In the genomic region with DNA sequence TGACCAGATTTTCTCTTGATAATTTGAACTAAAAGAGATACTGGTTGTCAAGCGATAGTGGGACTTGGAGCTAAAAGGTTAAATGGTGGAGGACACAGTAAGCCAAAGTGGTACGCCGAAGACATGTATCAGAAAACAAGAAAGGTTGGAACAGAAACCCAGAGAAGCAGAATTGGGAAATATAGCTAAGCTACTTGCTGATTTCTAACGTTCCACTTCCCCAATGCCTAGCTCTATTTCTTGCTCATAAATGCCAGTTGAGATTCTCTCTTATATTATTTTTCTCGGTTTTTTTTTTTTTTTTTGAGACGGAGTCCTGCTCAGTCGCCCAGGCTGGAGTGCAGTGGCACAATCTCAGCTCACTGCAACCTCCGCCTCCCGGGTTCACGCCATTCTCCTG, we compare ENCODE assay signal across 21 cellular contexts.
"Had no signal": no experiment of that assay in that cellular context is flagged by ENCODE, and none has a peak within 500 bp of the region (broad histone marks: within the 10 kb centered on the region; RNA-seq: fewer than 3 reads in every experiment).

No MANE protein-coding gene starts in this region.

- H3K27me3 Mint-ChIP-seq: activated CD4-positive, alpha-beta memory T cell treated with anti-CD3 and anti-CD28 coated beads, Interleukin-2, amount 10 ng/mL, durations not matched to agents 7 days and 5 days; central memory CD8-positive, alpha-beta T cell had no signal

- H3K4me1 Mint-ChIP-seq: nephron progenitor cell had no signal

- H3K4me3 Mint-ChIP-seq: activated CD4-positive, alpha-beta memory T cell treated with anti-CD3 and anti-CD28 coated beads, Interleukin-2, amount 10 ng/mL, durations not matched to agents 7 days and 5 days; activated T-cell treated with anti-CD3 and anti-CD28 coated beads, Interleukin-2, amount 50 U/mL, for 4 hours; central memory CD8-positive, alpha-beta T cell; mesothelial cell of epicardium; nephron progenitor cell; T-helper 2 cell treated with Interferon-gamma antibody and Interleukin-4, amounts not matched to agents 5 μg/mL and 100 μg/mL, for 36 hours; WTC11 had no signal

- DNase-seq: activated CD4-positive, alpha-beta memory T cell treated with anti-CD3 and anti-CD28 coated beads, Interleukin-2, amount 10 ng/mL, durations not matched to agents 7 days and 5 days; activated CD4-positive, alpha-beta T cell treated with anti-CD3 and anti-CD28 coated beads for 4 hours; activated naive CD4-positive, alpha-beta T cell treated with anti-CD3 and anti-CD28 coated beads, Interleukin-2, amount 50 U/mL, for 16 hours; activated T-cell treated with anti-CD3 and anti-CD28 coated beads, Interleukin-2, amount 50 U/mL, for 4 hours; aorta; effector CD4-positive, alpha-beta T cell; heart left ventricle; left lung; nephron progenitor cell; nucleus accumbens; posterior cingulate gyrus; retina; stimulated activated naive CD4-positive, alpha-beta T cell treated with Interleukin-2 at 50 U/mL for 16 hours; tibial artery; uterus had no signal

- H3K9me3 Mint-ChIP-seq: activated CD4-positive, alpha-beta memory T cell treated with anti-CD3 and anti-CD28 coated beads, Interleukin-2, amount 10 ng/mL, durations not matched to agents 7 days and 5 days; activated T-cell treated with anti-CD3 and anti-CD28 coated beads, Interleukin-2, amount 50 U/mL, for 4 hours; central memory CD8-positive, alpha-beta T cell; mesothelial cell of epicardium; T-helper 2 cell treated with Interferon-gamma antibody and Interleukin-4, amounts not matched to agents 5 μg/mL and 100 μg/mL, for 36 hours; WTC11 had no signal

- ATAC-seq: activated T-cell treated with anti-CD3 and anti-CD28 coated beads, Interleukin-2, amount 50 U/mL, for 4 hours; esophagus mucosa; gastroesophageal sphincter; heart left ventricle; left lung; WTC11 had no signal

- H3K27ac Mint-ChIP-seq: activated CD4-positive, alpha-beta memory T cell treated with anti-CD3 and anti-CD28 coated beads, Interleukin-2, amount 10 ng/mL, durations not matched to agents 7 days and 5 days; mesothelial cell of epicardium; nephron progenitor cell; T-helper 2 cell treated with Interferon-gamma antibody and Interleukin-4, amounts not matched to agents 5 μg/mL and 100 μg/mL, for 36 hours had no signal
